1 cellular context compared by ENCODE assay signal in genomic region chr5:16934669-16935068, GRCh38.
TF ChIP-seq lines count a peak whose summit lies in the region.

No MANE protein-coding gene starts in this region.

TF ChIP-seq in IMR-90, 13 proteins besides CTCF, POLR2A, EP300 and RAD21 (continued from another document):
- TF ChIP-seq USF2 (IDR thresholded peaks at IDR 0.05; ENCODE audit: low read depth, low read length) (no peak), MXI1 (IDR thresholded peaks at IDR 0.05; ENCODE audit: borderline replicate concordance, low read depth, low read length) (no peak)
